Comparison of ENCODE assay signal across 19 cellular contexts in the genomic region with DNA sequence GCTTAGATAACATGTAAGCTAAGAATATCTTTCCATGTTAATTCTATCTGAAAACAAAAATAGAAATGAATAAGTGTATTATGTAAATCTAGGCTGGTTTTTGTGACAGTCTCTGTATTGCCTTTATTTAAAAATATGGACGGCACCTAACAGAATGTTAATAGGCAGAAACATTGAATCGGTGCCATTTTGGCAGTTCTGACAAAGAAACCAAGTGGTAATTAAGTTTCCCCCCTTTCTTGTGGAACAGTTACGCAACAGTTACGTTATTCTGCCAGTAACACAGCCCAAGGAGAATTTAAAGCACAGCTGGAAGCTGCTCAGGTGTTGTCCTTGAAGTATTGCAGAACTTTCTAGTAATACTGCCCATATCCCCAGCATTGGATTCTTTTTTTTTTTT. TPM values are rescaled to one million over a fixed set of nuclear protein-coding genes. Genes with fewer than 3 reads are reported as not detected.
DNase-seq lines count a peak whose midpoint lies in the region; ATAC-seq and TF ChIP-seq lines count a peak whose summit lies in the region.
"Had no signal": no experiment of that assay in that cellular context is flagged by ENCODE, and none has a peak within 500 bp of the region (broad histone marks: within the 10 kb centered on the region; RNA-seq: fewer than 3 reads in every experiment).

No MANE protein-coding gene starts in this region.

- H3K9me3 ChIP-seq in IMR-90 (ENCODE audit: control insufficient read depth, insufficient read depth, low read length): 0 out of 2 replicates have a peak, but pooled peaks cover 2% of the 10 kb centered on the region
- H3K9me3 ChIP-seq in heart left ventricle: no peaks in the 10 kb centered on the region
- H3K9me3 ChIP-seq: breast epithelium, HAP-1 had no signal

- no peak overlapping the region for H3K18ac ChIP-seq in IMR-90 (ENCODE audit: low read depth, low read length)

- no peaks in the 10 kb centered on the region for H3K9me3 Mint-ChIP-seq in natural killer cell treated with Interleukin-12 subunit alpha and Interleukin-12 subunit beta and Interleukin-15 and Interleukin-18, amount 100 ng/mL, for 72 hours
- peaks cover 0 to 3% (median 0%) of the 10 kb centered on the region in 7 donors for H3K9me3 Mint-ChIP-seq in CD14-positive monocyte
- H3K9me3 Mint-ChIP-seq: memory B cell; stimulated activated memory B cell treated with anti-CD40 and anti-IgM and Interleukin-4, amounts not matched to agents 10 μg/mL and 1 μg/mL and 100 μg/mL, for 72 hours; T-helper 1 cell treated with Interleukin-12 subunit alpha and Interleukin-12 subunit beta and Interleukin-4 antibody, amounts not matched to agents 30 μg/mL and 1 μg/mL, for 36 hours had no signal

- intact Hi-C loops in IMR-90 (cut with micrococcal nuclease) (no loop called here), heart left ventricle (cut with DNase I) (loop anchor here in 1 of 10 donors (10.0 kb wide), 1 partner anchor 355 kb away; no protein-coding TSS in a partner anchor), CD14-positive monocyte (cut with micrococcal nuclease) (loop anchor here in 1 of 2 donors (10.0 kb wide), 1 partner anchor 375 kb away; no protein-coding TSS in a partner anchor)

- H3K27ac Mint-ChIP-seq in natural killer cell treated with Interleukin-12 subunit alpha and Interleukin-12 subunit beta and Interleukin-15 and Interleukin-18, amount 100 ng/mL, for 72 hours: peak overlapping the region in 1 of 2 donors; percentile 16
- no peak overlapping the region for H3K27ac Mint-ChIP-seq in CD14-positive monocyte
- H3K27ac Mint-ChIP-seq: memory B cell; stimulated activated memory B cell treated with anti-CD40 and anti-IgM and Interleukin-4, amounts not matched to agents 10 μg/mL and 1 μg/mL and 100 μg/mL, for 72 hours; T-helper 1 cell treated with Interleukin-12 subunit alpha and Interleukin-12 subunit beta and Interleukin-4 antibody, amounts not matched to agents 30 μg/mL and 1 μg/mL, for 36 hours had no signal

- no peaks in the 10 kb centered on the region for H3K4me1 ChIP-seq in IMR-90 (ENCODE audit: control insufficient read depth, insufficient read depth, low read length)
- H3K4me1 ChIP-seq in heart left ventricle: peaks cover 0 to 20% (median 11%) of the 10 kb centered on the region in 12 donors
- H3K4me1 ChIP-seq: HAP-1 had no signal

- dilution Hi-C loops in IMR-90 (cut with HindIII; ENCODE audit: low sequenced_read_pairs, unreplicated experiment): no loop called here

- no peaks in the 10 kb centered on the region for H3K27me3 Mint-ChIP-seq in natural killer cell treated with Interleukin-12 subunit alpha and Interleukin-12 subunit beta and Interleukin-15 and Interleukin-18, amount 100 ng/mL, for 72 hours
- H3K27me3 Mint-ChIP-seq in CD14-positive monocyte (ENCODE audit: low read depth in 3 of 3): no peaks in the 10 kb centered on the region
- H3K27me3 Mint-ChIP-seq: memory B cell; stimulated activated memory B cell treated with anti-CD40 and anti-IgM and Interleukin-4, amounts not matched to agents 10 μg/mL and 1 μg/mL and 100 μg/mL, for 72 hours had no signal

- no peak overlapping the region for H3K14ac ChIP-seq in IMR-90 (replicated peaks; ENCODE audit: low read depth, low read length)

- no TSS peak for BruUV-seq in IMR-90 (replicated peaks; lab: Mats Ljungman, UMichigan)

- no peak overlapping the region for H2BK15ac ChIP-seq in IMR-90 (ENCODE audit: low read depth, low read length)

- TF ChIP-seq CTCF in IMR-90 (conservative IDR thresholded peaks at IDR 0.05; ENCODE audit: low read depth, low read length) (no peak), astrocyte of the cerebellum (IDR thresholded peaks at IDR 0.05; ENCODE audit: low read depth, low read length, missing control alignments) (no peak), heart left ventricle (IDR thresholded peaks at IDR 0.05) (no peak), CD14-positive monocyte (IDR thresholded peaks at IDR 0.05) (no peak)

- no peak overlapping the region for H2AK9ac ChIP-seq in IMR-90 (replicated peaks; ENCODE audit: low read depth, low read length, poor library complexity)

- H4K20me1 ChIP-seq in IMR-90 (ENCODE audit: insufficient read depth, low read length): no peaks in the 10 kb centered on the region

- peaks cover 5% of the 10 kb centered on the region for H3K36me3 Mint-ChIP-seq in natural killer cell treated with Interleukin-12 subunit alpha and Interleukin-12 subunit beta and Interleukin-15 and Interleukin-18, amount 100 ng/mL, for 72 hours
- peaks cover 47 to 53% of the 10 kb centered on the region in 2 donors for H3K36me3 Mint-ChIP-seq in CD14-positive monocyte

- H3K4ac ChIP-seq in IMR-90 (ENCODE audit: low read depth, low read length): no peak overlapping the region

- H3K27me3 ChIP-seq in IMR-90 (ENCODE audit: control insufficient read depth, insufficient read depth, low read length) (no peaks in the 10 kb centered on the region), heart left ventricle (no peaks in the 10 kb centered on the region)
- H3K27me3 ChIP-seq: breast epithelium had no signal

- peaks cover 20 to 40% of the 10 kb centered on the region in 2 donors for H3K4me1 Mint-ChIP-seq in natural killer cell treated with Interleukin-12 subunit alpha and Interleukin-12 subunit beta and Interleukin-15 and Interleukin-18, amount 100 ng/mL, for 72 hours (ENCODE audit: low read depth in 2 of 2)
- H3K4me1 Mint-ChIP-seq in CD14-positive monocyte: peaks cover 17% of the 10 kb centered on the region
- H3K4me1 Mint-ChIP-seq: stimulated activated memory B cell treated with anti-CD40 and anti-IgM and Interleukin-4, amounts not matched to agents 10 μg/mL and 1 μg/mL and 100 μg/mL, for 72 hours had no signal

- no peak overlapping the region for H2BK20ac ChIP-seq in IMR-90 (ENCODE audit: low read depth, low read length)

- H3K9me1 ChIP-seq in IMR-90 (ENCODE audit: insufficient read depth, low read length): no peaks in the 10 kb centered on the region; the same call in 1 of the 2 replicates

- peaks cover 4 to 7% of the 10 kb centered on the region in 2 experiments; a peak in 1 of 4 replicates for H3K79me1 ChIP-seq in IMR-90 (ENCODE audit: low read depth in 1 of 2, low read length in 2 of 2)

- H3K4me3 ChIP-seq in IMR-90 (ENCODE audit: insufficient read depth, low read depth, low read length) (no peak overlapping the region), astrocyte of the cerebellum (ENCODE audit: low read depth, low read length) (no peak overlapping the region), heart left ventricle (no peak overlapping the region)
- H3K4me3 ChIP-seq: breast epithelium, HAP-1, smooth muscle cell had no signal

- no peak for ATAC-seq in IMR-90 (ENCODE audit: low read depth)
- ATAC-seq in heart left ventricle: peak in 3 of 4 donors; percentile 22 to 58 (median 50)
- no peak for ATAC-seq in natural killer cell treated with Interleukin-12 subunit alpha and Interleukin-12 subunit beta and Interleukin-15 and Interleukin-18, amount 100 ng/mL, for 72 hours
- ATAC-seq: stimulated activated memory B cell treated with anti-CD40 and anti-IgM and Interleukin-4, amounts not matched to agents 10 μg/mL and 1 μg/mL and 100 μg/mL, for 72 hours had no signal

- H3K23ac ChIP-seq in IMR-90 (ENCODE audit: low read depth, low read length): no peak overlapping the region

- in situ Hi-C loops in IMR-90 (cut with MboI; ENCODE audit: low sequenced_read_pairs): no loop called here
- in situ Hi-C loops in astrocyte of the cerebellum (cut with HindIII; ENCODE audit: low sequenced_read_pairs): no loop called here

- H4K5ac ChIP-seq in IMR-90 (ENCODE audit: low read depth, low read length): no peak overlapping the region

- POLR2A ChIA-PET in IMR-90 (lab: Charles Lee; ENCODE audit: unreplicated experiment): no interaction called here

- H2AFZ ChIP-seq in IMR-90 (replicated peaks; ENCODE audit: low read length, poor library complexity): no peak overlapping the region

- H3K36me3 ChIP-seq in IMR-90 (ENCODE audit: control insufficient read depth, insufficient read depth, low read length) (peaks cover 10% of the 10 kb centered on the region), heart left ventricle (peaks cover 0 to 45% (median 19%) of the 10 kb centered on the region in 9 donors)
- H3K36me3 ChIP-seq: breast epithelium had no signal

- H4K91ac ChIP-seq in IMR-90 (ENCODE audit: insufficient read depth, low read depth, low read length): no peak overlapping the region

- CTCF ChIA-PET in IMR-90 (lab: Yijun Ruan, JAX): no interaction called here

- no peak overlapping the region for H2BK5ac ChIP-seq in IMR-90 (ENCODE audit: low read depth, low read length, poor library complexity, severe bottlenecking)

- no peak overlapping the region for H2BK120ac ChIP-seq in IMR-90 (ENCODE audit: low read depth, low read length)

- H4K8ac ChIP-seq in IMR-90 (ENCODE audit: low read depth in 2 of 2, low read length in 2 of 2): no peak overlapping the region

- H3K9ac ChIP-seq in IMR-90 (ENCODE audit: low read depth, low read length): no peak overlapping the region

- 67% methylated on average over 1 of the region's 4 CpGs; no CpG with 5 or more reads in 1 of the 2 experiments for WGBS in IMR-90 (ENCODE audit: extremely low coverage in 2 of 2, insufficient read length in 1 of 2), 2 experiments
- WGBS in heart left ventricle, 4 donors: 32 to 51% (median 46%) methylated on average over 4 of the region's 4 CpGs

- no peak for TF ChIP-seq RAD21 in IMR-90 (IDR thresholded peaks at IDR 0.05; ENCODE audit: low read length)

- no peak overlapping the region for H3K56ac ChIP-seq in IMR-90 (ENCODE audit: extremely low read depth, insufficient read depth, low read length)

- no peak overlapping the region for H3K4me3 Mint-ChIP-seq in natural killer cell treated with Interleukin-12 subunit alpha and Interleukin-12 subunit beta and Interleukin-15 and Interleukin-18, amount 100 ng/mL, for 72 hours
- H3K4me3 Mint-ChIP-seq in CD14-positive monocyte: no peak overlapping the region
- H3K4me3 Mint-ChIP-seq: memory B cell; neural crest cell; stimulated activated memory B cell treated with anti-CD40 and anti-IgM and Interleukin-4, amounts not matched to agents 10 μg/mL and 1 μg/mL and 100 μg/mL, for 72 hours; T-helper 1 cell treated with Interleukin-12 subunit alpha and Interleukin-12 subunit beta and Interleukin-4 antibody, amounts not matched to agents 30 μg/mL and 1 μg/mL, for 36 hours had no signal

- TF ChIP-seq POLR2A in IMR-90 (IDR thresholded peaks at IDR 0.05; ENCODE audit: low read depth, low read length) (no peak), heart left ventricle (IDR thresholded peaks at IDR 0.05) (no peak)

- DNase-seq in IMR-90 (no peak), astrocyte of the cerebellum (ENCODE audit: low read depth) (peak; percentile 44), heart left ventricle (peak in 1 of 5 donors; percentile 10), renal cortical epithelial cell (ENCODE audit: low read depth) (peak; percentile 39), CD14-positive monocyte (ENCODE audit: low spot score) (no peak), DMS 273 treated with DMSO at 0.1 percent for 48 hours (lab: John Stamatoyannopoulos, UW) (no peak), T-helper 2 cell (no peak)
- DNase-seq in natural killer cell treated with Interleukin-12 subunit alpha and Interleukin-12 subunit beta and Interleukin-15 and Interleukin-18, amount 100 ng/mL, for 72 hours (ENCODE audit: low spot score): no peak
- DNase-seq: activated CD4-positive, CD25-positive, alpha-beta regulatory T cell; activated CD8-positive, alpha-beta memory T cell treated with anti-CD3 and anti-CD28 coated beads for 24 hours; Caco-2; NCI-H1092 had no signal

- no peak overlapping the region for H2AK5ac ChIP-seq in IMR-90 (ENCODE audit: low read depth, low read length)

- H3K27ac ChIP-seq in IMR-90 (ENCODE audit: insufficient read depth, low read length) (no peak overlapping the region), heart left ventricle (peak overlapping the region in 5 of 12 donors; percentile 3 to 61 (median 34))

- no peak overlapping the region for H3K4me2 ChIP-seq in IMR-90 (ENCODE audit: low read depth, low read length)
- H3K4me2 ChIP-seq: smooth muscle cell had no signal

RNA-seq across cellular contexts. Expression of gene LARS2, which starts 21.5 kb away (rescaled TPM):
- total RNA-seq in IMR-90 (2012; rRNA removed) (30.0 and 30.3 TPM in 2 replicates), heart left ventricle (10 to 100 TPM; 10.7 to 20.2 (median 13.9) TPM), renal cortical epithelial cell (17.9 and 47.1 TPM in 2 replicates)
- polyA plus RNA-seq in IMR-90 (2012; rRNA removed) (14.8 and 17.0 TPM in 2 replicates), heart left ventricle (10 to 100 TPM in 1 of 2 donors, 1 to 10 TPM in 1; 6.1 to 10.5 TPM), CD14-positive monocyte (1 to 10 TPM; 2.4 to 3.5 TPM)
- 9.3 and 18.9 TPM in 2 replicates for polyA plus RNA-seq in IMR-90 (2012; cell fraction: cytosol; rRNA removed)
- 11.8 and 12.5 TPM in 2 replicates for polyA plus RNA-seq in IMR-90 (2012; cell fraction: nucleus; rRNA removed; ENCODE audit: low replicate concordance)
- 10 to 100 TPM; 41.0 to 51.7 TPM for total RNA-seq in natural killer cell treated with Interleukin-12 subunit alpha and Interleukin-12 subunit beta and Interleukin-15 and Interleukin-18, amount 100 ng/mL, for 72 hours

Comparison
In these comparisons a context has a peak if more than half of its experiments do, and no peak if none do; other contexts are left out.
1. ATAC-seq: peak in heart left ventricle (3 of 4); none in IMR-90 (single experiment) and natural killer cell treated with Interleukin-12 subunit alpha and Interleukin-12 subunit beta and Interleukin-15 and Interleukin-18, amount 100 ng/mL, for 72 hours (0 of 2).
2. DNase-seq: peak in astrocyte of the cerebellum (single experiment) and renal cortical epithelial cell (single experiment); none in IMR-90 (single experiment), natural killer cell treated with Interleukin-12 subunit alpha and Interleukin-12 subunit beta and Interleukin-15 and Interleukin-18, amount 100 ng/mL, for 72 hours (single experiment), CD14-positive monocyte (single experiment), DMS 273 treated with DMSO at 0.1 percent for 48 hours (single experiment) and T-helper 2 cell (0 of 5).